In the genomic region with DNA sequence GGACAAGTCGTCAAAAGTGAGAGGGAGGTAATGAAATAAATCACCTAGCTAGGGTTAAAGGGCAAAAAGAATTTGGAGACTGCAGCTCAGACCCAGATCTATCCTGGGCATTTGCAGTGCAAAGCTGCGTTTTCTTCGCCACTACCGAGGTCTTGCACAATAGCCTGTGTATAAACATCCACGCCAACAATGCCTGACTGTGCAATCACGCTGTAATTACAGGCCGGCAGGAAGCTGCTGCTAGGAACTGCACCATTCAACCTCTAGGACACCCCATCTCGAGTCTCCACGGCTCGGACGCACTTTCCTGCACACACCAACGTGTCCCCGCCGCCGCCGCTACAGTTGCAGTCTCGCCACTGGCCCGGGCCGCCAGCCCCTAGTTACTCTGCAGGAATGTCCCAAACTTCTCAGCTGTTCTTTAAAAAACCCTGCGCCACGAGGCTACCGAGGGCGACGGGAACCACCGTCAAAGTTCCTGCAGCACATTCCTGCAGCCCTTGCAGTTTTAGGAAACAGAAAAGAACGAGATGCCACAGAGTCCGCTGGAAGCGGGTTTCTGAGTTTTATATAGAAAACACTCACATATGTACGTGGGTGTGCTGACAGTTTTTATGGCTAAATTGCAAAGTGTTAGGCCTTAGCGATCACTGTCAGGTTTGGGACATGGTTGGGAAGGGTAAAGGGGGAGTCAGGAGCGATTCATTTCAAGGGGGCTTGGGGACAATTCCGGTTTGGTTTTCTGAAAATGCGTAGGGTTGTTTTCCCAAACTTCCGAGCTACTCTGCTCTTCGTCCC, we compare ENCODE assay signal across 1 cellular context.
TF ChIP-seq lines count a peak whose summit lies in the region.

No MANE protein-coding gene starts in this region.

TF ChIP-seq in HEK293, 187 proteins besides CTCF, POLR2A, EP300 and RAD21 (continued from another document):
- TF ChIP-seq, protein P1, sequence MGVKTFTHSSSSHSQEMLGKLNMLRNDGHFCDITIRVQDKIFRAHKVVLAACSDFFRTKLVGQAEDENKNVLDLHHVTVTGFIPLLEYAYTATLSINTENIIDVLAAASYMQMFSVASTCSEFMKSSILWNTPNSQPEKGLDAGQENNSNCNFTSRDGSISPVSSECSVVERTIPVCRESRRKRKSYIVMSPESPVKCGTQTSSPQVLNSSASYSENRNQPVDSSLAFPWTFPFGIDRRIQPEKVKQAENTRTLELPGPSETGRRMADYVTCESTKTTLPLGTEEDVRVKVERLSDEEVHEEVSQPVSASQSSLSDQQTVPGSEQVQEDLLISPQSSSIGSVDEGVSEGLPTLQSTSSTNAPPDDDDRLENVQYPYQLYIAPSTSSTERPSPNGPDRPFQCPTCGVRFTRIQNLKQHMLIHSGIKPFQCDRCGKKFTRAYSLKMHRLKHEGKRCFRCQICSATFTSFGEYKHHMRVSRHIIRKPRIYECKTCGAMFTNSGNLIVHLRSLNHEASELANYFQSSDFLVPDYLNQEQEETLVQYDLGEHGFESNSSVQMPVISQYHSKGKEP (tag by site-specific recombination; IDR thresholded peaks at IDR 0.05), result peak; percentile 31
- TF ChIP-seq, protein P2, sequence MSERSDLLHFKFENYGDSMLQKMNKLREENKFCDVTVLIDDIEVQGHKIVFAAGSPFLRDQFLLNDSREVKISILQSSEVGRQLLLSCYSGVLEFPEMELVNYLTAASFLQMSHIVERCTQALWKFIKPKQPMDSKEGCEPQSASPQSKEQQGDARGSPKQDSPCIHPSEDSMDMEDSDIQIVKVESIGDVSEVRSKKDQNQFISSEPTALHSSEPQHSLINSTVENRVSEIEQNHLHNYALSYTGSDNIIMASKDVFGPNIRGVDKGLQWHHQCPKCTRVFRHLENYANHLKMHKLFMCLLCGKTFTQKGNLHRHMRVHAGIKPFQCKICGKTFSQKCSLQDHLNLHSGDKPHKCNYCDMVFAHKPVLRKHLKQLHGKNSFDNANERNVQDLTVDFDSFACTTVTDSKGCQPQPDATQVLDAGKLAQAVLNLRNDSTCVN (tag by site-specific recombination; optimal IDR thresholded peaks at IDR 0.05), result peak; percentile 33
- TF ChIP-seq YY2 (tag by site-specific recombination; IDR thresholded peaks at IDR 0.05) (0 out of 2 replicates have a peak, but pooled peaks have one; percentile 30), ZNF596 (tag by site-specific recombination; IDR thresholded peaks at IDR 0.05) (no peak), ZNF2 (tag by site-specific recombination; IDR thresholded peaks at IDR 0.05) (peak; percentile 68), ZBTB17 (tag by site-specific recombination; IDR thresholded peaks at IDR 0.05) (peak; percentile 95), ZBTB8A (tag by site-specific recombination; IDR thresholded peaks at IDR 0.05) (peak; percentile 35; the same call in 1 of the 2 replicates), ZFP37 (tag by site-specific recombination; IDR thresholded peaks at IDR 0.05) (0 out of 2 replicates have a peak, but pooled peaks have one; percentile 51), ZNF76 (tag by site-specific recombination; IDR thresholded peaks at IDR 0.05; ENCODE audit: borderline replicate concordance, low read depth) (0 out of 2 replicates have a peak, but pooled peaks have one; percentile 30), ZNF132 (tag by site-specific recombination; IDR thresholded peaks at IDR 0.05; ENCODE audit: borderline replicate concordance) (no peak), ZNF777 (tag by site-specific recombination; IDR thresholded peaks at IDR 0.05; ENCODE audit: borderline replicate concordance) (peak; percentile 27; the same call in 1 of the 2 replicates), ZNF621 (tag by site-specific recombination; IDR thresholded peaks at IDR 0.05) (no peak), KLF8 (tag by site-specific recombination; IDR thresholded peaks at IDR 0.05) (no peak)
